In the genomic region with DNA sequence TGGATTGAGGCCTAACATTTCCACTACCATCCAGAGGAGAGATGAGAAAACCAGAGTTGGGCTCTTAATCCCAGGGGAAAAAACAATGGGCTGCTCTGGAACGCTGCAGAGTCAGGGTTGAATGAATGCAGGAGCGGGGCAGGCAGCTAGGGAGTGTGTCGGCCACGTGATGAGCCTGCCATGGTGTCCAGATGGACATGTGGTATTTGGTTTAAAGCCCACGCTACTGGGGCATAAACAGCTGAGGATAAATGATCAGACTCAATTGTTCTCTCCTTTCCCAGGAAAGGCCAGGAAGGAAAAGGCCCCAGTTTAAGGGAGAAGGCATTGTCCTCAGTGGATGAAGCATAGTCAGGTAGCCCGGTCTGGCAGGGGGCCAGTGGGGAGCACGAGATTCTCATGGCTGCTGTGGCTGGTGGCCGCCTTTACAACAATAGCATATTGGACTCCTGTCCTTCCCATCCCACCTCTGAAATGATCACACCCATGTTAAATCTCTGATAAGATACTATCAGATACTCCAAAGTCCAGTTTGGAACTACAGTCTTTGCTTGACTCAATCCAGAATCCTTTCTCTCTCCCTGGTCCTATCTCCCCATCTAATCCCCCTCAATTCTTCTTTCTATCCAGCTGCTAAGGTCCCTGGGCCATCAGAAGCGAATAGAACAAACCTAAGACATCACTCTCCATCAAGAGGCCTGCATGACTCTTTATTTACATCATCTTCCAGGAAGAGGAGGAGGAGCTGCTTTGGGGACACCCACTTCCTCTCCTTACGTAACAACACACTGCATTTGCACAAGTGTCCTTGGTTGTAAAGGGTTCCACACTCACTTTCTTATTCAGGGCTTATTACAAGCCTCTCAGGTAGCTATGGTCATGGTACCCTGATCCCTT, we compare ENCODE assay signal across 1 cellular context.
TF ChIP-seq lines count a peak whose summit lies in the region.

No MANE protein-coding gene starts in this region.

TF ChIP-seq in HepG2, 621 proteins besides CTCF, POLR2A, EP300 and RAD21 (continued from another document):
- TF ChIP-seq POLR2G (IDR thresholded peaks at IDR 0.05; ENCODE audit: low read depth, low read length) (no peak), SALL2 (CRISPR knock-in tag; IDR thresholded peaks at IDR 0.05) (no peak), FOXA3 (CRISPR knock-in tag; IDR thresholded peaks at IDR 0.05) (peak; percentile 68; the same call in 1 of the 2 replicates), RAD51 (IDR thresholded peaks at IDR 0.05; ENCODE audit: borderline replicate concordance) (no peak), PRMT3 (CRISPR knock-in tag; IDR thresholded peaks at IDR 0.05; ENCODE audit: borderline replicate concordance, low read depth) (no peak)
- TF ChIP-seq, protein P1, sequence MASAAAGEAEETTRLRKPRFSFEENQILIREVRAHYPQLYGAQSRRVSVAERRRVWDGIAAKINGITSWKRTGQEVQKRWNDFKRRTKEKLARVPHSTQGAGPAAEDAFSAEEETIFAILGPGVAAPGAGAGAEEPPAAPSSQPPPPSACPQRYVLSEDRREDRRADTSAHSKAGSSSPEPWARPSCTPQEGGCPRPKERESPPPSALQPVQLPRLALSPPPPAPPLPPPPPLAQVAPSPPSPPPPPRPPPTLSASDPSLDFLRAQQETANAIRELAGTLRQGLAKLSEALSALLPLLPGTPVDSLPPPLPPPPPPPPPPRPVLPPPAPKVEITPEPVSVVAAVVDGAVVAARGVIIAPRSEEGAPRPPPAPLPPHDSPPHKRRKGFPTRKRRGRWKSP (CRISPR knock-in tag; IDR thresholded peaks at IDR 0.05) = no peak
